36 cellular contexts compared by ENCODE assay signal in the genomic region with DNA sequence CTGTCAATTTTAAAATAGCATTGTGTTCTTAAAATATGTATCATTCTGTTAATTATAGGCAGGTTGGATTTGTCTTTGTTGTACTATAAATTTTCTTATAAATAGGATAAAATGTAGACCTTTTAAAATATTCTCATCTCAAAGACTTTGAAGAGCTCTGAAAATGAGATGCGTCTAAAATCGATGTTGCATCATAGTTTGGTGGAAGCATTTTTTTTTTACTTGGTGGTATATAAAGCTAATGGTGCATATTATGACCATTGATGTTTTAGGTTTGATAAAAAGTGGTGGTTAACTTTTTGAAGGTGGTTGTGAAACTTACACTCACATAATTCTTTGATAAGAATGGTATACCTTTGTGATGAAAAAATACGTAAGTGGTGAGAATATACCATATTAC.
"Had no signal": no experiment of that assay in that cellular context is flagged by ENCODE, and none has a peak within 500 bp of the region (broad histone marks: within the 10 kb centered on the region; RNA-seq: fewer than 3 reads in every experiment).

No MANE protein-coding gene starts in this region.

- ATAC-seq: activated CD8-positive, alpha-beta memory T cell treated with anti-CD3 and anti-CD28 coated beads, Interleukin-2, amount 10 ng/mL, durations not matched to agents 7 days and 5 days; activated naive CD8-positive, alpha-beta T cell treated with anti-CD3 and anti-CD28 coated beads, Interleukin-2, amount 50 U/mL, for 24 hours; Right ventricle myocardium inferior had no signal

- DNase-seq: activated CD4-positive, alpha-beta memory T cell treated with anti-CD3 and anti-CD28 coated beads, Interleukin-2, amount 10 ng/mL, durations not matched to agents 7 days and 5 days; activated CD4-positive, alpha-beta T cell treated with anti-CD3 and anti-CD28 coated beads for 1 hour; activated CD4-positive, alpha-beta T cell treated with anti-CD3 and anti-CD28 coated beads for 48 hours; activated CD4-positive, CD25-positive, alpha-beta regulatory T cell; activated CD8-positive, alpha-beta memory T cell treated with anti-CD3 and anti-CD28 coated beads for 24 hours; activated CD8-positive, alpha-beta memory T cell treated with anti-CD3 and anti-CD28 coated beads, Interleukin-2, amount 10 ng/mL, durations not matched to agents 7 days and 5 days; activated CD8-positive, alpha-beta memory T cell treated with anti-CD3 and anti-CD28 coated beads, Interleukin-2, amount 50 U/mL, for 48 hours; activated effector memory CD4-positive, alpha-beta T cell treated with Interleukin-2 at 50 U/mL for 16 hours; activated naive CD4-positive, alpha-beta T cell treated with anti-CD3 and anti-CD28 coated beads, Interleukin-2, amount 10 ng/mL, durations not matched to agents 7 days and 5 days; activated naive CD8-positive, alpha-beta T cell treated with anti-CD3 and anti-CD28 coated beads, Interleukin-2, amount 50 U/mL, for 24 hours; activated T-cell treated with anti-CD3 and anti-CD28 coated beads, Interleukin-2, amount 50 U/mL, for 48 hours; anterior cingulate cortex; caudate nucleus; cerebellar nuclear complex; MG63; MV-4-11; NCI-H1092; NCI-H1436 treated with DMSO at 0.1 percent for 48 hours; NCI-H1694 treated with DMSO at 0.1 percent for 48 hours; NCI-H2029; NCI-H345; NCI-H524 treated with DMSO at 0.1 percent for 48 hours; NCI-H748 treated with DMSO at 0.1 percent for 48 hours; NK-92 treated with Interleukin-12 subunit alpha and Interleukin-12 subunit beta, amount 100 ng/mL, for 24 hours; PC-9; SIG-M5; SW 1271; T-helper 1 cell; T1000; WERI-Rb-1 had no signal

- H3K4me3 ChIP-seq: MG63, PC-9 had no signal

- H3K9me3 Mint-ChIP-seq: activated CD4-positive, alpha-beta memory T cell treated with anti-CD3 and anti-CD28 coated beads, Interleukin-2, amount 10 ng/mL, durations not matched to agents 7 days and 5 days; activated naive CD4-positive, alpha-beta T cell treated with anti-CD3 and anti-CD28 coated beads, Interleukin-2, amount 10 ng/mL, durations not matched to agents 7 days and 5 days; activated naive CD8-positive, alpha-beta T cell treated with anti-CD3 and anti-CD28 coated beads, Interleukin-2, amount 50 U/mL, for 24 hours; brain had no signal

- H3K27me3 Mint-ChIP-seq: activated CD4-positive, alpha-beta memory T cell treated with anti-CD3 and anti-CD28 coated beads, Interleukin-2, amount 10 ng/mL, durations not matched to agents 7 days and 5 days; activated CD8-positive, alpha-beta memory T cell treated with anti-CD3 and anti-CD28 coated beads, Interleukin-2, amount 10 ng/mL, durations not matched to agents 7 days and 5 days; activated naive CD4-positive, alpha-beta T cell treated with anti-CD3 and anti-CD28 coated beads, Interleukin-2, amount 10 ng/mL, durations not matched to agents 7 days and 5 days; activated naive CD8-positive, alpha-beta T cell; activated naive CD8-positive, alpha-beta T cell treated with anti-CD3 and anti-CD28 coated beads, Interleukin-2, amount 50 U/mL, for 24 hours; brain had no signal

- H3K9me3 ChIP-seq: MG63 had no signal

- H2AFZ ChIP-seq: PC-9 had no signal

- H3K4me3 Mint-ChIP-seq: activated CD4-positive, alpha-beta memory T cell treated with anti-CD3 and anti-CD28 coated beads, Interleukin-2, amount 10 ng/mL, durations not matched to agents 7 days and 5 days; activated CD8-positive, alpha-beta memory T cell treated with anti-CD3 and anti-CD28 coated beads, Interleukin-2, amount 10 ng/mL, durations not matched to agents 7 days and 5 days; activated naive CD4-positive, alpha-beta T cell treated with anti-CD3 and anti-CD28 coated beads, Interleukin-2, amount 10 ng/mL, durations not matched to agents 7 days and 5 days; activated naive CD8-positive, alpha-beta T cell; activated naive CD8-positive, alpha-beta T cell treated with anti-CD3 and anti-CD28 coated beads, Interleukin-2, amount 50 U/mL, for 24 hours; brain had no signal

- H3K27ac Mint-ChIP-seq: activated CD4-positive, alpha-beta memory T cell treated with anti-CD3 and anti-CD28 coated beads, Interleukin-2, amount 10 ng/mL, durations not matched to agents 7 days and 5 days; activated CD8-positive, alpha-beta memory T cell treated with anti-CD3 and anti-CD28 coated beads, Interleukin-2, amount 10 ng/mL, durations not matched to agents 7 days and 5 days; activated naive CD4-positive, alpha-beta T cell treated with anti-CD3 and anti-CD28 coated beads, Interleukin-2, amount 10 ng/mL, durations not matched to agents 7 days and 5 days; activated naive CD8-positive, alpha-beta T cell; activated naive CD8-positive, alpha-beta T cell treated with anti-CD3 and anti-CD28 coated beads, Interleukin-2, amount 50 U/mL, for 24 hours had no signal

- FAIRE-seq: bronchial epithelial cell, RCC 7860 had no signal

- H3K27ac ChIP-seq: PC-9, RWPE1, WERI-Rb-1 had no signal

- H3K4me2 ChIP-seq: PC-9 had no signal

- H3K36me3 ChIP-seq: MG63 had no signal

- H3K27me3 ChIP-seq: MG63 had no signal
